8 cellular contexts compared by ENCODE assay signal in the genomic region with DNA sequence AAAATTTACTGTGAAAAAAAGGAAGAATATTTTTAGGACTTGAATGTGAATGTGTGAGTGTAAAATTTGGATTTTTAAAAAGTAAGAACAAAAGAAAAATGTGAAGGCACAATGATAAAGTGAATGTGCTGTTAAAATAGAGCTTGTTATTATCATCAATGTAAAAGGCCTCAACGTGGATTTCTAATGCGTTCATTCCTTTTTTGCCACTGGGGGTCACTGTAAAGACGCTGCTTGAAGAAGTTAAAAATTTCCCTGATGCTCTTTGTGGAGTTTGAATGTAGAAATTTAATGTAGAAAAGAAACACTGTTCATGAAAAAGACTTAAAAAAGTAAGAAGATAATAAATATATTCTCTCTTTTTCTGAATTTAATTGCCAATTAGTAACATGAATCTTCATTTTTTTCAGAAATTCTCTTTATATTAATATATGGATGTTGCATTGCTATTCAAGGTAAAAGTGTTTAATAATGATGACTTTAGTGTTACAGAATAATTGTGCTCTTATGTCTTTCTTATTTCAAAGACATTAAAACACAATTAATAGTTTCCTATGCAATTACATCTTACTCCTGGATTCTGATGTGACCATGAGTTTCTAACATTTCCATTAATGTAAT.
DNase-seq lines count a peak whose midpoint lies in the region; ATAC-seq and TF ChIP-seq lines count a peak whose summit lies in the region.

No MANE protein-coding gene starts in this region.

- H3K27me3 ChIP-seq in RWPE2 (ENCODE audit: insufficient read depth, poor library complexity, severe bottlenecking): no peaks in the 10 kb centered on the region

- TF ChIP-seq CTCF in HFF-Myc (IDR thresholded peaks at IDR 0.05; ENCODE audit: low read depth, low read length, missing control alignments) (peak; percentile 66), RWPE2 (IDR thresholded peaks at IDR 0.05; ENCODE audit: poor library complexity, severe bottlenecking) (peak; percentile 90), endothelial cell (IDR thresholded peaks at IDR 0.05; ENCODE audit: unreplicated experiment) (no peak), neural crest cell (conservative IDR thresholded peaks at IDR 0.05) (peak; percentile 84)

- H3K4me3 ChIP-seq in HFF-Myc (replicated peaks; ENCODE audit: low read depth, low read length) (no peak overlapping the region), RWPE2 (ENCODE audit: severe bottlenecking) (no peak overlapping the region)

- H3K4me1 Mint-ChIP-seq in endothelial cell (ENCODE audit: unreplicated experiment) (peaks cover 11% of the 10 kb centered on the region), neural crest cell (no peaks in the 10 kb centered on the region)

- peak; percentile 10 for DNase-seq in activated T-cell treated with anti-CD3 and anti-CD28 coated beads for 24 hours (ENCODE audit: low read depth)
- no peak for DNase-seq in activated T-cell treated with anti-CD3 and anti-CD28 coated beads, Interleukin-2, amount 50 U/mL, for 1 hour
- no peak for DNase-seq in HFF-Myc (ENCODE audit: extremely low read depth, low read depth)
- DNase-seq in RWPE2 (ENCODE audit: low spot score): no peak
- DNase-seq in endothelial cell (ENCODE audit: low spot score): peak; percentile 20
- DNase-seq in neural crest cell (ENCODE audit: low read depth, low spot score): peak; percentile 20

- H3K27me3 Mint-ChIP-seq in endothelial cell (ENCODE audit: unreplicated experiment) (no peaks in the 10 kb centered on the region), neural crest cell (ENCODE audit: low read depth) (no peaks in the 10 kb centered on the region)

- no peak overlapping the region for H3K27ac Mint-ChIP-seq in endothelial cell (ENCODE audit: unreplicated experiment)
- H3K27ac Mint-ChIP-seq in neural crest cell (ENCODE audit: unreplicated experiment): no peak overlapping the region

- ATAC-seq in RWPE2 (ENCODE audit: low read depth) (no peak), esophagus mucosa (no peak), GM21717 (IDR thresholded peaks at IDR 0.05; ENCODE audit: unreplicated experiment) (no peak)

- no peaks in the 10 kb centered on the region for H3K4me1 ChIP-seq in RWPE2 (ENCODE audit: insufficient read depth, poor library complexity, severe bottlenecking)

- no peak overlapping the region for H3K27ac ChIP-seq in RWPE2 (ENCODE audit: poor library complexity, severe bottlenecking)

- H3K36me3 ChIP-seq in RWPE2 (ENCODE audit: low read depth): no peaks in the 10 kb centered on the region

- H3K36me3 Mint-ChIP-seq in endothelial cell (ENCODE audit: low read depth, unreplicated experiment) (no peaks in the 10 kb centered on the region), neural crest cell (ENCODE audit: low read depth) (no peaks in the 10 kb centered on the region)

- H3K4me3 Mint-ChIP-seq in endothelial cell (ENCODE audit: unreplicated experiment) (no peak overlapping the region), neural crest cell (no peak overlapping the region)

- H3K9me3 Mint-ChIP-seq in endothelial cell (ENCODE audit: unreplicated experiment): no peaks in the 10 kb centered on the region
- H3K9me3 Mint-ChIP-seq in neural crest cell: no peaks in the 10 kb centered on the region

- H3K9me3 ChIP-seq in RWPE2 (ENCODE audit: severe bottlenecking): no peaks in the 10 kb centered on the region

Comparison
In these comparisons a context has a peak if more than half of its experiments do, and no peak if none do; other contexts are left out.
1. DNase-seq: peak in activated T-cell treated with anti-CD3 and anti-CD28 coated beads for 24 hours (single experiment), endothelial cell (single experiment) and neural crest cell (single experiment); none in activated T-cell treated with anti-CD3 and anti-CD28 coated beads, Interleukin-2, amount 50 U/mL, for 1 hour (single experiment), HFF-Myc (single experiment) and RWPE2 (single experiment).